Comparison of ENCODE assay signal across 21 cellular contexts in the genomic region with DNA sequence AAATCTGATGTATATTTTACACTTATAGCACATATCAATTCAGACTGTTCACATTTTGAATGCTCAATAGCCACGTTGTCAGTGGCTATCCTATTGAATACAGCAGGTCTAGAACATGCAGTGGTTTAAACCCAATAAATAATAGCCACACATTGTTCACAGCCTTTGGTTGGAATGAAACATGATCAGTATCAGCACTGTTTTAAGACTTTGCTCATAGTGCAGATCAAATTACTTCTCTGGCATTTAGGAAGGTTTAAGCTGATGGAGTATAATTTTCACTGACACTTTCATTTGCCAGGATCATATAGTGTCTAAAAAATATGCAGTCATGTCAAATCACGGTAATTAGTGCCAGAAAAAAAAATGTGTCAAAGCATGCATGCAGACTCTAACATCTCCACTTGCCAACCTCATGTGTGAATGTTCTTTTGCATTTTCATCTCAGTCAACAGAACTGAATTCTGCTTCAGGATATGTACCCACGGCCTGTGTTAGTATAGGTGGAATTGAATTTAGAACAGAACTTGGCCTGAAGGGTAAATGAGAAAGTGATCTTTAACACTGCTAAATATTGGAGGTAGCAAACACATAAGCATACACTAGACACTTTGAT.
DNase-seq lines count a peak whose midpoint lies in the region; ATAC-seq and TF ChIP-seq lines count a peak whose summit lies in the region.
"Had no signal": no experiment of that assay in that cellular context is flagged by ENCODE, and none has a peak within 500 bp of the region (broad histone marks: within the 10 kb centered on the region; RNA-seq: fewer than 3 reads in every experiment).

No MANE protein-coding gene starts in this region.

- ATAC-seq in RWPE2 (ENCODE audit: low read depth) = 0 out of 3 replicates have a peak, but pooled peaks have one; percentile 12

- H3K9me3 ChIP-seq in HEK293 (ENCODE audit: control insufficient read depth, insufficient read depth, low read depth, low read length) = no peaks in the 10 kb centered on the region
- H3K9me3 ChIP-seq in RWPE2 (ENCODE audit: severe bottlenecking) = peaks cover 4% of the 10 kb centered on the region
- H3K9me3 ChIP-seq in neural cell (ENCODE audit: low read length) = no peaks in the 10 kb centered on the region

- no peak overlapping the region for H3K4me3 ChIP-seq in HEK293 (ENCODE audit: low read depth, low read length)
- H3K4me3 ChIP-seq in RWPE2 (ENCODE audit: severe bottlenecking) = no peak overlapping the region
- no peak overlapping the region for H3K4me3 ChIP-seq in neural cell (ENCODE audit: low read length)

- H2AFZ ChIP-seq in neural cell (ENCODE audit: low read depth, low read length) = no peak overlapping the region

- H3K27ac ChIP-seq in HEK293 (ENCODE audit: extremely low read depth, low read depth, low read length) = no peak overlapping the region
- no peak overlapping the region for H3K27ac ChIP-seq in RWPE2 (ENCODE audit: poor library complexity, severe bottlenecking)
- H3K27ac ChIP-seq in neural cell (ENCODE audit: low read length) = no peak overlapping the region
- H3K27ac ChIP-seq: 22Rv1, RWPE1 had no signal

- H3F3A ChIP-seq in neural cell (ENCODE audit: insufficient read depth, low read length, poor library complexity, severe bottlenecking) = no peaks in the 10 kb centered on the region

- H3K79me2 ChIP-seq in neural cell (replicated peaks; ENCODE audit: insufficient read depth, low read length) = no peaks in the 10 kb centered on the region

- H3K4me2 ChIP-seq in neural cell (ENCODE audit: low read length) = no peak overlapping the region

- H3K9ac ChIP-seq in neural cell (ENCODE audit: low read length) = no peak overlapping the region

- no peak for TF ChIP-seq RAD21 in neural cell (conservative IDR thresholded peaks at IDR 0.05)

- H3K4me1 ChIP-seq in HEK293 (ENCODE audit: control insufficient read depth, insufficient read depth, low read length) (0 out of 2 replicates have a peak, but pooled peaks cover 2% of the 10 kb centered on the region), RWPE2 (ENCODE audit: insufficient read depth, poor library complexity, severe bottlenecking) (no peaks in the 10 kb centered on the region)

- DNase-seq in NCI-H1105 treated with DMSO at 0.1 percent for 48 hours (lab: John Stamatoyannopoulos, UW) (peak; percentile 14), NCI-H1105 (lab: John Stamatoyannopoulos, UW) (no peak), RWPE2 (ENCODE audit: low spot score) (no peak), DMS153 treated with DMSO at 0.1 percent for 48 hours (lab: John Stamatoyannopoulos, UW; ENCODE audit: unreplicated experiment) (no peak), glomerular visceral epithelial cell (ENCODE audit: extremely low spot score) (no peak), retina (no peak)
- DNase-seq: CD4-positive, CD25-positive, alpha-beta regulatory T cell; COR-L47; DMS 273 treated with DMSO at 0.1 percent for 48 hours; GDM1; H9; Kasumi-1; MM.1S; NCI-H1092; NCI-H1694 treated with DMSO at 0.1 percent for 48 hours; NCI-H446 treated with DMSO at 0.1 percent for 48 hours; NCI-H748 treated with DMSO at 0.1 percent for 48 hours had no signal

- CTCF ChIA-PET in HEK293 (lab: Yijun Ruan, JAX) = no interaction called here

- H3K27me3 ChIP-seq in RWPE2 (ENCODE audit: insufficient read depth, poor library complexity, severe bottlenecking) (no peaks in the 10 kb centered on the region), neural cell (ENCODE audit: insufficient read depth, low read depth, low read length) (no peaks in the 10 kb centered on the region)

- H3K9me2 ChIP-seq in neural cell (ENCODE audit: insufficient read depth, low read length) = no peaks in the 10 kb centered on the region

- no peak for TF ChIP-seq CTCF in HEK293 (tag by site-specific recombination; IDR thresholded peaks at IDR 0.05)
- no peak for TF ChIP-seq CTCF in RWPE2 (IDR thresholded peaks at IDR 0.05; ENCODE audit: poor library complexity, severe bottlenecking)
- no peak for TF ChIP-seq CTCF in neural cell (IDR thresholded peaks at IDR 0.05; ENCODE audit: poor library complexity, severe bottlenecking)

- no peaks in the 10 kb centered on the region for H3K36me3 ChIP-seq in HEK293 (ENCODE audit: control insufficient read depth in 2 of 2, insufficient read depth in 1 of 2, low read length in 2 of 2)
- no peaks in the 10 kb centered on the region for H3K36me3 ChIP-seq in RWPE2 (ENCODE audit: low read depth)
- H3K36me3 ChIP-seq in neural cell (ENCODE audit: insufficient read depth, low read length) = no peaks in the 10 kb centered on the region

- no peaks in the 10 kb centered on the region for H4K20me1 ChIP-seq in neural cell (ENCODE audit: insufficient read depth)

- POLR2A ChIA-PET in HEK293 (lab: Yijun Ruan, JAX) = no interaction called here

- peak; percentile 77 for TF ChIP-seq EP300 in neural cell (conservative IDR thresholded peaks at IDR 0.05; ENCODE audit: poor library complexity, severe bottlenecking)

TF ChIP-seq in HEK293, 187 proteins besides CTCF, POLR2A, EP300 and RAD21:
- TF ChIP-seq TRIM28 (IDR thresholded peaks at IDR 0.05; ENCODE audit: borderline replicate concordance, low read length) = peak; percentile 52; the same call in 1 of the 2 replicates
- no peak for TF ChIP-seq ZNF658 (tag by site-specific recombination; IDR thresholded peaks at IDR 0.05)

TF ChIP-seq in neural cell, 6 proteins besides CTCF, POLR2A, EP300 and RAD21:
- TF ChIP-seq REST (IDR thresholded peaks at IDR 0.05; ENCODE audit: borderline replicate concordance) (no peak), POLR2AphosphoS5 (IDR thresholded peaks at IDR 0.05) (peak; percentile 73), EZH2 (IDR thresholded peaks at IDR 0.05; ENCODE audit: borderline replicate concordance, insufficient read depth, low read length, poor library complexity, severe bottlenecking) (no peak)
